Comparison of ENCODE assay signal across 1 cellular context in the genomic region with DNA sequence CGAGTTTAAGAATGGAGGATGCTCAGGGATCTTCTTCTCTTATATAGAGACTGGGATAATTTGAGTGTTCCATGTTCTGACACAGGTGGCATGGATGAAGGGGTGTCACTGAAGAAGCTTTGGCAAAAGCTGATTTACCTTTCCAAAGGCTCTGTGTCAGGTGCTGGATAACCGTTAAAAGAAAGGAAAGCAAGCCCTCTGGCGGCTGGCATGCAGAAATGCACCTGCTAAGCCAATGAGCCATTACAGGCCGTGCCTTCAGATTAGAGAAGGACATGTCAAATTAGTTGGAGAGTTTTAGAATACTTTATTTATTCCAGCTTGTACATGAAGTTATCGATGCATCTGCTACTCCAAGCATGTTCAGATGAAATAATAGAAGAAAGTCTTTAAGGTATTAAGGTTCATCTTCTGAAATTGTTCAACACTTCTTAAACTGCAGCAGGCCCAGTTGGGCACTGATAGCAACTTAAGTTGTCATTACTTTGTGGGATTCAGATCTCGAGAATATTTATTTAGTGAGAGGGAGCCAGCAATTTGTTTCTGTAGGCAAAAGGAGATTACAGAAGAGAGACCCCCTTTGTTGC.
TF ChIP-seq lines count a peak whose summit lies in the region.

No MANE protein-coding gene starts in this region.

TF ChIP-seq in IMR-90, 13 proteins besides CTCF, POLR2A, EP300 and RAD21:
- TF ChIP-seq FOS (IDR thresholded peaks at IDR 0.05; ENCODE audit: low read depth, low read length) (no peak), BHLHE40 (IDR thresholded peaks at IDR 0.05; ENCODE audit: low read depth, low read length) (no peak), MAZ (IDR thresholded peaks at IDR 0.05; ENCODE audit: borderline replicate concordance, low read depth, low read length) (no peak), CHD1 (IDR thresholded peaks at IDR 0.05; ENCODE audit: low read depth, low read length) (no peak), USF2 (IDR thresholded peaks at IDR 0.05; ENCODE audit: low read depth, low read length) (no peak), RCOR1 (IDR thresholded peaks at IDR 0.05; ENCODE audit: insufficient replicate concordance, low read length) (no peak), RFX5 (IDR thresholded peaks at IDR 0.05; ENCODE audit: low read depth, low read length) (no peak), NFE2L2 (IDR thresholded peaks at IDR 0.05; ENCODE audit: low read depth, low read length) (no peak), CEBPB (IDR thresholded peaks at IDR 0.05; ENCODE audit: low read depth, low read length) (no peak), SMC3 (IDR thresholded peaks at IDR 0.05; ENCODE audit: low read depth, low read length) (no peak), MAFK (IDR thresholded peaks at IDR 0.05; ENCODE audit: low read depth, low read length) (no peak)
TF ChIP-seq in IMR-90: peak in this region for 0.
